Comparison of ENCODE assay signal across 13 cellular contexts in genomic region chr10:338176-339037, GRCh38.
DNase-seq lines count a peak whose midpoint lies in the region; ATAC-seq and TF ChIP-seq lines count a peak whose summit lies in the region.
"Had no signal": no experiment of that assay in that cellular context is flagged by ENCODE, and none has a peak within 500 bp of the region (broad histone marks: within the 10 kb centered on the region; RNA-seq: fewer than 3 reads in every experiment).

No MANE protein-coding gene starts in this region.

- peaks cover 0 to 1% (median 0%) of the 10 kb centered on the region in 9 donors for H3K9me3 Mint-ChIP-seq in naive thymus-derived CD8-positive, alpha-beta T cell
- no peaks in the 10 kb centered on the region for H3K9me3 Mint-ChIP-seq in T-helper 2 cell treated with Interferon-gamma antibody and Interleukin-4, amounts not matched to agents 5 μg/mL and 100 μg/mL, for 36 hours
- H3K9me3 Mint-ChIP-seq: activated T-cell treated with anti-CD3 and anti-CD28 coated beads, Interleukin-2, amount 50 U/mL, for 72 hours had no signal

- intact Hi-C loops in colonic mucosa (cut with DNase I), result no loop called here

- TF ChIP-seq CTCF in coronary artery (IDR thresholded peaks at IDR 0.05) (no peak), GM13976 (IDR thresholded peaks at IDR 0.05; ENCODE audit: borderline replicate concordance, control extremely low read depth, extremely low read depth, insufficient read depth, missing control alignments) (no peak), colonic mucosa (IDR thresholded peaks at IDR 0.05) (no peak)

- H3K4me1 ChIP-seq in colonic mucosa, result no peaks in the 10 kb centered on the region

- peak overlapping the region; percentile 12 to 91 (median 78) for H3K27ac Mint-ChIP-seq in naive thymus-derived CD8-positive, alpha-beta T cell
- no peak overlapping the region for H3K27ac Mint-ChIP-seq in T-helper 2 cell treated with Interferon-gamma antibody and Interleukin-4, amounts not matched to agents 5 μg/mL and 100 μg/mL, for 36 hours
- H3K27ac Mint-ChIP-seq: activated T-cell treated with anti-CD3 and anti-CD28 coated beads, Interleukin-2, amount 50 U/mL, for 72 hours had no signal

- DNase-seq in Ammon's horn (ENCODE audit: low spot score) (peak; percentile 47), NCI-H2171 (lab: John Stamatoyannopoulos, UW) (peak; percentile 4), coronary artery (ENCODE audit: low spot score) (peak; percentile 69), GM13976 (ENCODE audit: low spot score) (no peak), colonic mucosa (no peak)
- peak in 1 of 10 donors; percentile 45 for DNase-seq in naive thymus-derived CD8-positive, alpha-beta T cell
- DNase-seq in T-helper 2 cell treated with Interferon-gamma antibody and Interleukin-4, amounts not matched to agents 5 μg/mL and 100 μg/mL, for 36 hours (ENCODE audit: low spot score), result no peak
- DNase-seq: activated T-cell treated with anti-CD3 and anti-CD28 coated beads, Interleukin-2, amount 50 U/mL, for 72 hours; effector CD8-positive, alpha-beta T cell; H9; NCI-H510A had no signal

- peak overlapping the region in 7 of 10 donors; percentile 10 to 70 (median 46) for H3K4me3 Mint-ChIP-seq in naive thymus-derived CD8-positive, alpha-beta T cell
- no peak overlapping the region for H3K4me3 Mint-ChIP-seq in T-helper 2 cell treated with Interferon-gamma antibody and Interleukin-4, amounts not matched to agents 5 μg/mL and 100 μg/mL, for 36 hours
- H3K4me3 Mint-ChIP-seq: activated T-cell treated with anti-CD3 and anti-CD28 coated beads, Interleukin-2, amount 50 U/mL, for 72 hours; H9 had no signal

- peaks cover 0 to 5% (median 0%) of the 10 kb centered on the region in 3 donors for H3K36me3 Mint-ChIP-seq in naive thymus-derived CD8-positive, alpha-beta T cell
- H3K36me3 Mint-ChIP-seq in T-helper 2 cell treated with Interferon-gamma antibody and Interleukin-4, amounts not matched to agents 5 μg/mL and 100 μg/mL, for 36 hours (ENCODE audit: low read depth), result no peaks in the 10 kb centered on the region

- peaks cover 20 to 26% (median 22%) of the 10 kb centered on the region in 4 donors for H3K4me1 Mint-ChIP-seq in naive thymus-derived CD8-positive, alpha-beta T cell
- peaks cover 7% of the 10 kb centered on the region for H3K4me1 Mint-ChIP-seq in T-helper 2 cell treated with Interferon-gamma antibody and Interleukin-4, amounts not matched to agents 5 μg/mL and 100 μg/mL, for 36 hours (ENCODE audit: low read depth)
- H3K4me1 Mint-ChIP-seq: H9 had no signal

- H3K27me3 ChIP-seq in colonic mucosa, result no peaks in the 10 kb centered on the region

- no peaks in the 10 kb centered on the region for H3K27me3 Mint-ChIP-seq in naive thymus-derived CD8-positive, alpha-beta T cell
- no peaks in the 10 kb centered on the region for H3K27me3 Mint-ChIP-seq in T-helper 2 cell treated with Interferon-gamma antibody and Interleukin-4, amounts not matched to agents 5 μg/mL and 100 μg/mL, for 36 hours (ENCODE audit: low read depth)

- H3K27ac ChIP-seq in coronary artery (peak overlapping the region in 1 of 2 donors; percentile 46), colonic mucosa (no peak overlapping the region)
- H3K27ac ChIP-seq: C4-2B had no signal

- peak overlapping the region in 1 of 2 donors; percentile 12 for H3K9ac ChIP-seq in colonic mucosa (ENCODE audit: low read depth in 2 of 2, low read length in 2 of 2)

- in situ Hi-C loops in GM13976 (cut with MboI; ENCODE audit: low sequenced_read_pairs, unreplicated experiment), result no loop called here

- H3K9me3 ChIP-seq in colonic mucosa, result no peaks in the 10 kb centered on the region

- no peak overlapping the region for H3K4me3 ChIP-seq in coronary artery
- H3K4me3 ChIP-seq in colonic mucosa, result no peak overlapping the region

- peak; percentile 17 to 44 for ATAC-seq in naive thymus-derived CD8-positive, alpha-beta T cell
- ATAC-seq in HG02938 (IDR thresholded peaks at IDR 0.05; ENCODE audit: unreplicated experiment), result no peak
- ATAC-seq: activated T-cell treated with anti-CD3 and anti-CD28 coated beads, Interleukin-2, amount 50 U/mL, for 72 hours had no signal

- no peaks in the 10 kb centered on the region for H3K36me3 ChIP-seq in colonic mucosa

- POLR2A ChIA-PET in naive thymus-derived CD8-positive, alpha-beta T cell (lab: Charles Lee), result interaction anchor here (0.6 kb wide), 1 partner anchor 10 kb away, joined by 3 read pairs; no protein-coding TSS in a partner anchor

Comparison
In these comparisons a context has a peak if more than half of its experiments do, and no peak if none do; other contexts are left out.
1. DNase-seq: peak in Ammon's horn (single experiment), NCI-H2171 (single experiment) and coronary artery (single experiment); none in GM13976 (single experiment), T-helper 2 cell treated with Interferon-gamma antibody and Interleukin-4, amounts not matched to agents 5 μg/mL and 100 μg/mL, for 36 hours (single experiment) and colonic mucosa (single experiment).